In genomic region chr11:95521862-95522261, GRCh38 we compare ENCODE assay signal across 19 cellular contexts.
DNase-seq lines count a peak whose midpoint lies in the region; ATAC-seq, FAIRE-seq and TF ChIP-seq lines count a peak whose summit lies in the region.
"Had no signal": no experiment of that assay in that cellular context is flagged by ENCODE, and none has a peak within 500 bp of the region (broad histone marks: within the 10 kb centered on the region; RNA-seq: fewer than 3 reads in every experiment).

No MANE protein-coding gene starts in this region.

- H3K9me3 ChIP-seq in HEK293 (ENCODE audit: control insufficient read depth, insufficient read depth, low read depth, low read length), result no peaks in the 10 kb centered on the region
- H3K9me3 ChIP-seq in mammary epithelial cell (replicated peaks; ENCODE audit: insufficient read depth, low read length), result no peaks in the 10 kb centered on the region
- H3K9me3 ChIP-seq in keratinocyte (ENCODE audit: control insufficient read depth, low read depth, low read length), result no peaks in the 10 kb centered on the region
- H3K9me3 ChIP-seq: Caco-2 had no signal

- no peak for TF ChIP-seq EP300 in Ishikawa (IDR thresholded peaks at IDR 0.05; ENCODE audit: borderline replicate concordance)

- TF ChIP-seq CTCF in HEK293 (tag by site-specific recombination; IDR thresholded peaks at IDR 0.05) (no peak), mammary epithelial cell (conservative IDR thresholded peaks at IDR 0.05 in 1 of 2, IDR thresholded peaks at IDR 0.05 in 1 of 2; ENCODE audit: extremely low read depth in 1 of 2, insufficient read depth in 1 of 2, low read depth in 1 of 2, low read length in 2 of 2) (no peak), keratinocyte (optimal IDR thresholded peaks at IDR 0.05 in 1 of 3, IDR thresholded peaks at IDR 0.05 in 1 of 3, conservative IDR thresholded peaks at IDR 0.05 in 1 of 3; ENCODE audit: extremely low read depth in 1 of 3, insufficient read depth in 2 of 3, low read length in 3 of 3) (no peak)

- dilution Hi-C loops in mammary epithelial cell (cut with HindIII; ENCODE audit: low sequenced_read_pairs), result no loop called here
- dilution Hi-C loops in keratinocyte (cut with MboI; ENCODE audit: extremely low pct_ligation_motif_present, low sequenced_read_pairs), result no loop called here

- TF ChIP-seq RAD21 in Ishikawa (IDR thresholded peaks at IDR 0.05; ENCODE audit: low read depth), result no peak

- no peaks in the 10 kb centered on the region for H3K36me3 Mint-ChIP-seq in stimulated activated memory B cell treated with anti-CD40 and anti-IgM and Interleukin-4, amounts not matched to agents 10 μg/mL and 1 μg/mL and 100 μg/mL, for 72 hours
- H3K36me3 Mint-ChIP-seq in activated T-cell treated with anti-CD3 and anti-CD28 coated beads, Interleukin-2, amount 50 U/mL, for 72 hours (ENCODE audit: insufficient read depth in 2 of 2), result no peaks in the 10 kb centered on the region

- H3K9ac ChIP-seq in mammary epithelial cell (ENCODE audit: insufficient read depth, low read length) (no peak overlapping the region), keratinocyte (ENCODE audit: control insufficient read depth, extremely low read depth, insufficient read depth, low read length) (no peak overlapping the region)

- no peaks in the 10 kb centered on the region for H4K20me1 ChIP-seq in mammary epithelial cell (ENCODE audit: insufficient read depth, low read length)
- no peaks in the 10 kb centered on the region for H4K20me1 ChIP-seq in keratinocyte (ENCODE audit: control insufficient read depth, extremely low read depth, insufficient read depth, low read length)

- 92% methylated on average over 5 of the region's 5 CpGs for WGBS in mammary epithelial cell (ENCODE audit: low coverage, missing lambda C conversion rate)

- no peak for FAIRE-seq in keratinocyte (lab: Jason Lieb, UNC)
- FAIRE-seq: A204.1, D721Med, GM12892, HTR-8/SVneo had no signal

- H3K36me3 ChIP-seq in HEK293 (ENCODE audit: control insufficient read depth in 2 of 2, insufficient read depth in 1 of 2, low read length in 2 of 2), result no peaks in the 10 kb centered on the region
- no peaks in the 10 kb centered on the region for H3K36me3 ChIP-seq in mammary epithelial cell (ENCODE audit: insufficient read depth, low read length)
- H3K36me3 ChIP-seq in keratinocyte (ENCODE audit: control insufficient read depth in 2 of 2, extremely low read depth in 1 of 2, insufficient read depth in 2 of 2, low read length in 2 of 2), result no peaks in the 10 kb centered on the region

- H3K27me3 ChIP-seq in mammary epithelial cell (ENCODE audit: insufficient read depth, low read length), result no peaks in the 10 kb centered on the region
- no peaks in the 10 kb centered on the region for H3K27me3 ChIP-seq in keratinocyte (ENCODE audit: control insufficient read depth, extremely low read depth, insufficient read depth, low read length)

- H3K79me2 ChIP-seq in mammary epithelial cell (ENCODE audit: insufficient read depth, low read length) (no peaks in the 10 kb centered on the region), keratinocyte (ENCODE audit: control insufficient read depth, insufficient read depth, low read length) (no peaks in the 10 kb centered on the region)

- POLR2A ChIA-PET in HEK293 (lab: Yijun Ruan, JAX), result interaction anchor here (1.0 kb wide), 1 partner anchor 23 kb away, joined by 3 read pairs; no protein-coding TSS in a partner anchor

- H3K4me3 Mint-ChIP-seq in stimulated activated memory B cell treated with anti-CD40 and anti-IgM and Interleukin-4, amounts not matched to agents 10 μg/mL and 1 μg/mL and 100 μg/mL, for 72 hours, result no peak overlapping the region
- no peak overlapping the region for H3K4me3 Mint-ChIP-seq in activated T-cell treated with anti-CD3 and anti-CD28 coated beads, Interleukin-2, amount 50 U/mL, for 72 hours
- H3K4me3 Mint-ChIP-seq: CD4-positive, alpha-beta T cell; GM23338 had no signal

- H3K27me3 Mint-ChIP-seq in stimulated activated memory B cell treated with anti-CD40 and anti-IgM and Interleukin-4, amounts not matched to agents 10 μg/mL and 1 μg/mL and 100 μg/mL, for 72 hours, result no peaks in the 10 kb centered on the region
- H3K27me3 Mint-ChIP-seq in activated T-cell treated with anti-CD3 and anti-CD28 coated beads, Interleukin-2, amount 50 U/mL, for 72 hours (ENCODE audit: low read depth), result no peaks in the 10 kb centered on the region
- H3K27me3 Mint-ChIP-seq: CD4-positive, alpha-beta T cell had no signal

- intact Hi-C loops in mammary epithelial cell (cut with micrococcal nuclease), result loop anchor here (1.0 to 5.0 kb wide), 6 partner anchors 10 to 367 kb away; partner anchors contain the start of gene SESN3

- H2AFZ ChIP-seq in mammary epithelial cell (ENCODE audit: low read depth, low read length) (no peak overlapping the region), keratinocyte (ENCODE audit: control insufficient read depth, low read length) (no peak overlapping the region)
- H2AFZ ChIP-seq: GM23338 had no signal

- H3K4me2 ChIP-seq in mammary epithelial cell (ENCODE audit: insufficient read depth, low read depth, low read length) (peak overlapping the region; percentile 52), keratinocyte (ENCODE audit: control insufficient read depth, extremely low read depth, insufficient read depth, low read depth, low read length) (peak overlapping the region; percentile 17)
- H3K4me2 ChIP-seq: GM23338 had no signal

- no peak for ATAC-seq in stimulated activated memory B cell treated with anti-CD40 and anti-IgM and Interleukin-4, amounts not matched to agents 10 μg/mL and 1 μg/mL and 100 μg/mL, for 72 hours
- ATAC-seq in activated T-cell treated with anti-CD3 and anti-CD28 coated beads, Interleukin-2, amount 50 U/mL, for 72 hours (replicated peaks in 1 of 2), result no peak
- ATAC-seq: GM23338, HCT116 had no signal

- CTCF ChIA-PET in HEK293 (lab: Yijun Ruan, JAX), result no interaction called here
- CTCF ChIA-PET in mammary epithelial cell (lab: Charles Lee; ENCODE audit: low non-redundant PET), result no interaction called here

- no TSS peak for BruUV-seq in mammary epithelial cell (replicated peaks; lab: Mats Ljungman, UMichigan)

- H3K27ac Mint-ChIP-seq in stimulated activated memory B cell treated with anti-CD40 and anti-IgM and Interleukin-4, amounts not matched to agents 10 μg/mL and 1 μg/mL and 100 μg/mL, for 72 hours, result no peak overlapping the region
- H3K27ac Mint-ChIP-seq in activated T-cell treated with anti-CD3 and anti-CD28 coated beads, Interleukin-2, amount 50 U/mL, for 72 hours, result no peak overlapping the region
- H3K27ac Mint-ChIP-seq: CD4-positive, alpha-beta T cell; GM23338 had no signal

- H3K4me1 ChIP-seq in HEK293 (ENCODE audit: control insufficient read depth, insufficient read depth, low read length), result peaks cover 16% of the 10 kb centered on the region
- peaks cover 41% of the 10 kb centered on the region for H3K4me1 ChIP-seq in mammary epithelial cell (ENCODE audit: insufficient read depth, low read length)
- peaks cover 37% of the 10 kb centered on the region for H3K4me1 ChIP-seq in keratinocyte (ENCODE audit: control insufficient read depth, extremely low read depth, insufficient read depth, low read length)
- H3K4me1 ChIP-seq: Caco-2 had no signal

- no peaks in the 10 kb centered on the region for H3K9me3 Mint-ChIP-seq in stimulated activated memory B cell treated with anti-CD40 and anti-IgM and Interleukin-4, amounts not matched to agents 10 μg/mL and 1 μg/mL and 100 μg/mL, for 72 hours
- no peaks in the 10 kb centered on the region for H3K9me3 Mint-ChIP-seq in activated T-cell treated with anti-CD3 and anti-CD28 coated beads, Interleukin-2, amount 50 U/mL, for 72 hours
- H3K9me3 Mint-ChIP-seq: CD4-positive, alpha-beta T cell; GM23338 had no signal

- DNase-seq in mammary epithelial cell (no peak), keratinocyte (ENCODE audit: low read depth, low spot score) (no peak), EL (no peak)
- DNase-seq in activated T-cell treated with anti-CD3 and anti-CD28 coated beads, Interleukin-2, amount 50 U/mL, for 72 hours, result no peak
- DNase-seq: AML-193; Caco-2; CD4-positive, alpha-beta T cell; GDM1; H7 had no signal

- in situ Hi-C loops in mammary epithelial cell (cut with MboI; ENCODE audit: low sequenced_read_pairs in 2 of 2), result no loop called here

- H3K27ac ChIP-seq in HEK293 (ENCODE audit: extremely low read depth, low read depth, low read length) (no peak overlapping the region), mammary epithelial cell (ENCODE audit: insufficient read depth, low read depth, low read length) (peak overlapping the region; percentile 87), keratinocyte (ENCODE audit: control insufficient read depth, insufficient read depth, low read length) (peak overlapping the region; percentile 66)
- H3K27ac ChIP-seq: C4-2B had no signal

- H3K4me1 Mint-ChIP-seq in stimulated activated memory B cell treated with anti-CD40 and anti-IgM and Interleukin-4, amounts not matched to agents 10 μg/mL and 1 μg/mL and 100 μg/mL, for 72 hours, result no peaks in the 10 kb centered on the region
- no peaks in the 10 kb centered on the region for H3K4me1 Mint-ChIP-seq in activated T-cell treated with anti-CD3 and anti-CD28 coated beads, Interleukin-2, amount 50 U/mL, for 72 hours (ENCODE audit: low read depth)

- H3K4me3 ChIP-seq in HEK293 (ENCODE audit: low read depth, low read length) (no peak overlapping the region), mammary epithelial cell (replicated peaks in 1 of 3; ENCODE audit: insufficient read depth in 1 of 3, low read depth in 2 of 3, low read length in 3 of 3) (no peak overlapping the region), keratinocyte (ENCODE audit: control insufficient read depth in 2 of 3, extremely low read depth in 1 of 3, insufficient read depth in 2 of 3, low read depth in 1 of 3, low read length in 3 of 3) (no peak overlapping the region)
- H3K4me3 ChIP-seq: GM23338 had no signal

- no peaks in the 10 kb centered on the region for H3K9me1 ChIP-seq in keratinocyte (ENCODE audit: control insufficient read depth, extremely low read depth, insufficient read depth, low read length)
